ENCODE assay signal across 8 cellular contexts in genomic region chr18:49234984-49235383, GRCh38.
"Had no signal": no experiment of that assay in that cellular context is flagged by ENCODE, and none has a peak within 500 bp of the region (broad histone marks: within the 10 kb centered on the region; RNA-seq: fewer than 3 reads in every experiment).

No MANE protein-coding gene starts in this region.

- FAIRE-seq: G401.6, GM12878, GM12891, GM12892, GM18507, GM19239 had no signal

- ATAC-seq: GM12878 had no signal

- H3K4me3 ChIP-seq: GM12878 had no signal

- DNase-seq: GDM1, GF-D8 had no signal
